24 cellular contexts compared by ENCODE assay signal in the genomic region with DNA sequence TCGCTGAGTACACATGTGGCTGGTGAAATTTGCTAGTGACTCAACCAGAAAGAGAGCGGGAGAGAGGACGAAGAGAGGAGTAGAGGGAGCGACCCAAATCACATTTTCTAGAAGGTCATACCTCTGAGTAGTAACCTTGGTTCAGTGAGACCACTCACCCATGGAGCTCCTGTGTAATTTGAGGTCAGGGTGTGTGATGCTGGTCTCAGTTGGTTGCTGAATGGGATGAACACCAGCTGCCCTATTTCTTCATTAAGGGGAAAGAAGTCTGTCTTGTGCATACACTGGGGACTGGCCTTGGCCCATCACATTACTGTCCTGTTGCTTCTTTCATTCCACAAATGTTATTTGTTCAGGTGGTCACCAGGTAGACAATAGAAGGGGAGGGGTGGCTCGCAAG.
"Had no signal": no experiment of that assay in that cellular context is flagged by ENCODE, and none has a peak within 500 bp of the region (broad histone marks: within the 10 kb centered on the region; RNA-seq: fewer than 3 reads in every experiment).

No MANE protein-coding gene starts in this region.

- H3K27ac Mint-ChIP-seq: immature natural killer cell, mesothelial cell of epicardium had no signal

- DNase-seq: dermis blood vessel endothelial cell; dorsolateral prefrontal cortex; effector CD4-positive, alpha-beta T cell; effector memory CD4-positive, alpha-beta T cell; foreskin keratinocyte; heart left ventricle; hypothalamus; immature natural killer cell; islet precursor cell; kidney; kidney glomerular epithelial cell; left lung; left ventricle myocardium superior; lower lobe of right lung; mesenchymal stem cell; mucosa of descending colon had no signal

- H3K4me1 ChIP-seq: esophagus muscularis mucosa, gastroesophageal sphincter, heart left ventricle, left lung, lower lobe of right lung had no signal

- ATAC-seq: foreskin keratinocyte, gastroesophageal sphincter, heart left ventricle, left lung, left ventricle myocardium superior, lower lobe of right lung, mucosa of descending colon had no signal

- H3K79me2 ChIP-seq: hepatocyte had no signal

- H3K36me3 ChIP-seq: esophagus muscularis mucosa, gastroesophageal sphincter, heart left ventricle, left lung, lower lobe of right lung had no signal

- H3K4me2 ChIP-seq: hepatocyte had no signal

- H3K9me3 Mint-ChIP-seq: immature natural killer cell had no signal

- H3K4me3 Mint-ChIP-seq: immature natural killer cell, mesothelial cell of epicardium had no signal

- H3K36me3 Mint-ChIP-seq: immature natural killer cell, mesothelial cell of epicardium had no signal

- H3K4me1 Mint-ChIP-seq: immature natural killer cell had no signal

- H3K4me3 ChIP-seq: coronary artery, dorsolateral prefrontal cortex, esophagus muscularis mucosa, gastroesophageal sphincter, heart left ventricle, hepatocyte, left lung, lower lobe of right lung, mucosa of descending colon had no signal

- H3K9me3 ChIP-seq: gastroesophageal sphincter, left lung, lower lobe of right lung, mucosa of descending colon had no signal

- H3K27me3 ChIP-seq: heart left ventricle, hepatocyte, left lung had no signal

- H3K27ac ChIP-seq: coronary artery, esophagus muscularis mucosa, foreskin keratinocyte, gastroesophageal sphincter, heart left ventricle, hepatocyte, left lung, lower lobe of right lung had no signal

- H2AFZ ChIP-seq: hepatocyte had no signal

- FAIRE-seq: colon, endothelial cell of umbilical vein, frontal cortex, kidney had no signal
